Comparison of ENCODE assay signal across 8 cellular contexts in the genomic region with DNA sequence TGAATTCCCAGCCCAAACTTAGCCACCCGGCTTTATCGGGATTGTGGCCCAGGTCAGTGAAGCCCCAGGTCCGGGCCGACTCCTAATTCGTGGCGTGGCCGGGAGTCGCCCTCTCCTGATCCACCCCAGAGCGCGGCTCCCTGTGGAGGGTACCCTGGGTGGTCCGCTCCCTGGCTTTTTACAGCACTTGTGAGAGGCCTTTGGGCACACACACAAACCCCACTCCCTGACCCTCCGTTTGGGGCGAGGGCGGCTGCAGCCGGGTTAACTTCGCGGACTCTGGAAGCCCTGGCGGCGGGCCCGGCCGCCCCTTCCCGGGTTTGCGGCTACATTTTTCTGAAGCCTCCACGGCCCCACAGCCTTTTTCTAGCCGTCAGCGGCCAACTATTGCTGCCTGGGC. TPM values are rescaled to one million over a fixed set of nuclear protein-coding genes. Genes with fewer than 3 reads are reported as not detected.
DNase-seq lines count a peak whose midpoint lies in the region; ATAC-seq and TF ChIP-seq lines count a peak whose summit lies in the region.

No MANE protein-coding gene starts in this region.

- DNase-seq in DMS114 treated with DMSO at 0.1 percent for 48 hours (lab: John Stamatoyannopoulos, UW; ENCODE audit: unreplicated experiment) (peak; percentile 27), fibroblast of mammary gland (ENCODE audit: low read depth) (no peak), psoas muscle (no peak), hepatocyte (ENCODE audit: low spot score) (no peak), NCI-H1105 (lab: John Stamatoyannopoulos, UW) (no peak)

- H3K36me3 ChIP-seq in psoas muscle (ENCODE audit: insufficient read depth in 1 of 2, low read depth in 1 of 2) (peaks cover 0 to 12% of the 10 kb centered on the region in 2 donors), hepatocyte (replicated peaks; ENCODE audit: insufficient read depth, low read depth) (no peaks in the 10 kb centered on the region)

- H3K4me2 ChIP-seq in hepatocyte, result no peak overlapping the region

- intact Hi-C loops in psoas muscle (cut with DNase I), result loop anchor here in 1 of 2 donors (5.0 kb wide), 2 partner anchors 105 to 245 kb away; partner anchors contain the start of genes ZNF383 and ZNF420

- H3K9me3 ChIP-seq in psoas muscle (peaks cover 18% of the 10 kb centered on the region), hepatocyte (ENCODE audit: low read depth) (no peaks in the 10 kb centered on the region)

- H3K27me3 ChIP-seq in psoas muscle (ENCODE audit: insufficient read depth in 3 of 3, low read length in 2 of 3), result no peaks in the 10 kb centered on the region
- H3K27me3 ChIP-seq in hepatocyte, result no peaks in the 10 kb centered on the region

- TF ChIP-seq CTCF in VCaP (conservative IDR thresholded peaks at IDR 0.05), result no peak
- no peak for TF ChIP-seq CTCF in fibroblast of mammary gland (conservative IDR thresholded peaks at IDR 0.05; ENCODE audit: control insufficient read depth, insufficient read depth, low read depth, low read length)
- TF ChIP-seq CTCF in psoas muscle (IDR thresholded peaks at IDR 0.05), result no peak
- TF ChIP-seq CTCF in hepatocyte (IDR thresholded peaks at IDR 0.05; ENCODE audit: poor library complexity), result no peak

- H3K27ac ChIP-seq in VCaP (peak overlapping the region; percentile 84), psoas muscle (peak overlapping the region; percentile 79), hepatocyte (no peak overlapping the region)

- H3K4me1 ChIP-seq in psoas muscle (no peaks in the 10 kb centered on the region), hepatocyte (ENCODE audit: insufficient read depth) (no peaks in the 10 kb centered on the region)

- H4K20me1 ChIP-seq in hepatocyte (ENCODE audit: insufficient read depth, poor library complexity, severe bottlenecking), result no peaks in the 10 kb centered on the region

- H3K79me2 ChIP-seq in hepatocyte, result no peaks in the 10 kb centered on the region

- H3K4me3 ChIP-seq in fibroblast of mammary gland (ENCODE audit: control insufficient read depth, low read depth, low read length) (peak overlapping the region; percentile 81), psoas muscle (peak overlapping the region; percentile 82), hepatocyte (no peak overlapping the region)

- ATAC-seq in psoas muscle (peak in 2 of 4 donors; percentile 8 to 20), GM19324 (IDR thresholded peaks at IDR 0.05; ENCODE audit: low FRiP score, unreplicated experiment) (no peak), HG03520 (IDR thresholded peaks at IDR 0.05; ENCODE audit: unreplicated experiment) (no peak)

- no peak overlapping the region for H2AFZ ChIP-seq in hepatocyte

- H3K9me2 ChIP-seq in hepatocyte (replicated peaks; ENCODE audit: insufficient read depth), result no peaks in the 10 kb centered on the region

- 15 to 18% (median 16%) methylated on average over 26 of the region's 26 CpGs for WGBS in psoas muscle, 3 donors
- WGBS in hepatocyte (ENCODE audit: low lambda C conversion rate, missing lambda C conversion rate), result 93% methylated on average over 26 of the region's 26 CpGs

RNA-seq across cellular contexts. Expression of gene ZNF568, which starts 56.5 kb away (rescaled TPM):
- total RNA-seq in psoas muscle (10 to 100 TPM in 1 of 4 donors, 1 to 10 TPM in 3; 4.8 to 13.9 (median 7.3) TPM), hepatocyte (3.9 and 8.9 TPM in 2 replicates)
- polyA plus RNA-seq in psoas muscle (10 to 100 TPM in 1 of 3 donors, 1 to 10 TPM in 2; 2.3 to 10.8 (median 4.0) TPM), hepatocyte (2.5 and 4.4 TPM in 2 replicates)

RNA-seq across cellular contexts. Expression of gene ZNF829, which starts 56.5 kb away (rescaled TPM):
- total RNA-seq in psoas muscle (1 to 10 TPM in 2 of 4 donors, under 1 TPM in 2; 0.92 to 1.5 (median 1.1) TPM), hepatocyte (2.0 TPM in 2 replicates)
- polyA plus RNA-seq in psoas muscle (1 to 10 TPM in 1 of 3 donors, under 1 TPM in 2; 0.61 to 1.3 (median 0.65) TPM), hepatocyte (0.83 and 1.6 TPM in 2 replicates)
